In genomic region chr6:149395185-149395584, GRCh38 we compare ENCODE assay signal across 13 cellular contexts. TPM values are rescaled to one million over a fixed set of nuclear protein-coding genes. Genes with fewer than 3 reads are reported as not detected.
"Had no signal": no experiment of that assay in that cellular context is flagged by ENCODE, and none has a peak within 500 bp of the region (broad histone marks: within the 10 kb centered on the region; RNA-seq: fewer than 3 reads in every experiment).

No MANE protein-coding gene starts in this region.

- DNase-seq: activated CD4-positive, alpha-beta T cell treated with anti-CD3 and anti-CD28 coated beads, Interleukin-2, amount 50 U/mL, for 1 hour; activated CD8-positive, alpha-beta memory T cell treated with anti-CD3 and anti-CD28 coated beads, Interleukin-2, amount 50 U/mL, for 4 hours; kidney; left ventricle myocardium superior; mesenchymal stem cell; Right ventricle myocardium superior; stimulated activated CD4-positive, alpha-beta T cell treated with anti-CD3 and anti-CD28 coated beads, Interleukin-2, amount 100 ng/mL, for 48 hours; T-helper 9 cell; upper lobe of right lung had no signal

- H3K27me3 Mint-ChIP-seq: stimulated activated naive CD8-positive, alpha-beta T cell treated with anti-CD3 and anti-CD28 coated beads, Interleukin-15, Interleukin-2, amounts not matched to agents 100 ng/mL and 50 ng/mL, for 24 hours had no signal

- H3K4me1 ChIP-seq: gastroesophageal sphincter, upper lobe of right lung had no signal

- H3K27ac ChIP-seq: gastroesophageal sphincter, upper lobe of right lung had no signal

- ATAC-seq: gastroesophageal sphincter, left ventricle myocardium superior, upper lobe of right lung had no signal

- H3K9me3 ChIP-seq: gastroesophageal sphincter, upper lobe of right lung had no signal

- H3K4me3 Mint-ChIP-seq: stimulated activated naive CD8-positive, alpha-beta T cell treated with anti-CD3 and anti-CD28 coated beads, Interleukin-15, Interleukin-2, amounts not matched to agents 100 ng/mL and 50 ng/mL, for 24 hours had no signal

- H3K4me3 ChIP-seq: gastroesophageal sphincter, upper lobe of right lung had no signal

- H3K9me3 Mint-ChIP-seq: stimulated activated naive CD8-positive, alpha-beta T cell treated with anti-CD3 and anti-CD28 coated beads, Interleukin-15, Interleukin-2, amounts not matched to agents 100 ng/mL and 50 ng/mL, for 24 hours had no signal

- H3K27me3 ChIP-seq: gastroesophageal sphincter, upper lobe of right lung had no signal

RNA-seq across cellular contexts. Expression of gene SUMO4, which starts 4.9 kb away (rescaled TPM):
- polyA plus RNA-seq: fibroblast of lung, neural cell had no signal
